Comparison of ENCODE assay signal across 22 cellular contexts in the genomic region with DNA sequence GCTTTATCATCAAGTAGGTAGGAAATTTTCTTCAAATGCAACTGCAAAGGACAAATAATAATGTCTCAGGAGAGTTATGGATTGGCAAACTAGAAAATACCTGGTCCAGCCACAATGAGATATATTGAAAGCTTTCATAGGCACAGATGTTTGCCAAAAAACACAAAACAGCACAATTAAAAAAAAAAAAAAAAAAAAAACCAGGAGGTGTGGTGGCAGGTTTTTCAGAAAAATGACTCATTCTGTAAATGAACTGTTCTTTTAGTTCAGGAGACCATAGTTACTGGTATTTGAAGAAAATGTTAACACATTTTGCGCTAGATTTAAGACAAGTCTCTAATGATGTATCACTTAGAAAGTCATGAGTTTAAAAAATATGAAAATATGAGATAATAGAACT. TPM values are rescaled to one million over a fixed set of nuclear protein-coding genes. Genes with fewer than 3 reads are reported as not detected.
DNase-seq lines count a peak whose midpoint lies in the region; ATAC-seq and TF ChIP-seq lines count a peak whose summit lies in the region.
"Had no signal": no experiment of that assay in that cellular context is flagged by ENCODE, and none has a peak within 500 bp of the region (broad histone marks: within the 10 kb centered on the region; RNA-seq: fewer than 3 reads in every experiment).

No MANE protein-coding gene starts in this region.

- 57 to 68% (median 63%) methylated on average over 1 of the region's 1 CpG for WGBS in stomach, 5 donors

- H3K9me3 Mint-ChIP-seq in activated CD4-positive, alpha-beta T cell treated with anti-CD3 and anti-CD28 coated beads, Interleukin-2, amount 10 ng/mL, durations not matched to agents 24 days and 14 days, result peaks cover 4% of the 10 kb centered on the region
- H3K9me3 Mint-ChIP-seq: CD8-positive, alpha-beta memory T cell had no signal

- H3K9me2 ChIP-seq in PC-3 (replicated peaks; ENCODE audit: low read length) (no peaks in the 10 kb centered on the region), neural cell (ENCODE audit: insufficient read depth, low read length) (no peaks in the 10 kb centered on the region)

- H3K4me1 Mint-ChIP-seq in activated CD4-positive, alpha-beta T cell treated with anti-CD3 and anti-CD28 coated beads, Interleukin-2, amount 10 ng/mL, durations not matched to agents 24 days and 14 days, result peaks cover 7% of the 10 kb centered on the region
- H3K4me1 Mint-ChIP-seq: CD14-positive monocyte; CD8-positive, alpha-beta memory T cell had no signal

- TF ChIP-seq RAD21 in neural cell (conservative IDR thresholded peaks at IDR 0.05), result no peak

- H3K27ac ChIP-seq in PC-3 (ENCODE audit: low read length) (no peak overlapping the region), neural cell (ENCODE audit: low read length) (peak overlapping the region; percentile 74), stomach (no peak overlapping the region)
- H3K27ac ChIP-seq: HL-60 had no signal

- 0 out of 2 replicates have a peak overlapping the region, but pooled peaks have one; percentile 20 for H3K4me2 ChIP-seq in PC-3 (ENCODE audit: low read length)
- peak overlapping the region; percentile 49 for H3K4me2 ChIP-seq in neural cell (ENCODE audit: low read length)

- no peak overlapping the region for H3K27ac Mint-ChIP-seq in activated CD4-positive, alpha-beta T cell treated with anti-CD3 and anti-CD28 coated beads, Interleukin-2, amount 10 ng/mL, durations not matched to agents 24 days and 14 days
- H3K27ac Mint-ChIP-seq: CD14-positive monocyte; CD8-positive, alpha-beta memory T cell had no signal

- H2AFZ ChIP-seq in PC-3 (ENCODE audit: low read length) (no peak overlapping the region), neural cell (ENCODE audit: low read depth, low read length) (no peak overlapping the region)

- POLR2A ChIA-PET in PC-3 (lab: Charles Lee; ENCODE audit: unreplicated experiment), result no interaction called here

- no peaks in the 10 kb centered on the region for H3K36me3 Mint-ChIP-seq in activated CD4-positive, alpha-beta T cell treated with anti-CD3 and anti-CD28 coated beads, Interleukin-2, amount 10 ng/mL, durations not matched to agents 24 days and 14 days (ENCODE audit: low read depth)
- H3K36me3 Mint-ChIP-seq: CD14-positive monocyte; CD8-positive, alpha-beta memory T cell had no signal

- H3K27me3 ChIP-seq in PC-3 (ENCODE audit: low read length), result no peaks in the 10 kb centered on the region
- H3K27me3 ChIP-seq in neural cell (ENCODE audit: insufficient read depth, low read depth, low read length), result no peaks in the 10 kb centered on the region
- no peaks in the 10 kb centered on the region for H3K27me3 ChIP-seq in stomach

- BruUV-seq in PC-3 (replicated peaks; lab: Mats Ljungman, UMichigan), result no TSS peak

- H3K4me1 ChIP-seq in PC-3 (ENCODE audit: insufficient read depth, low read length) (peaks cover 23% of the 10 kb centered on the region), stomach (no peaks in the 10 kb centered on the region)
- H3K4me1 ChIP-seq: BE2C had no signal

- peak; percentile 13 for DNase-seq in NCI-H146 (lab: John Stamatoyannopoulos, UW)
- DNase-seq in NCI-H146 treated with DMSO at 0.1 percent for 48 hours (lab: John Stamatoyannopoulos, UW; ENCODE audit: unreplicated experiment), result no peak
- peak; percentile 26 for DNase-seq in PC-3
- peak; percentile 42 to 54 for DNase-seq in dermis microvascular lymphatic vessel endothelial cell (ENCODE audit: low read depth in 2 of 2)
- DNase-seq in activated CD4-positive, alpha-beta T cell treated with anti-CD3 and anti-CD28 coated beads, Interleukin-2, amount 10 ng/mL, durations not matched to agents 24 days and 14 days, result no peak
- DNase-seq in HCEC 1CT, result no peak
- no peak for DNase-seq in stomach
- DNase-seq: 8988T; ACHN; BE2C; CD8-positive, alpha-beta memory T cell; DMS 273 treated with DMSO at 0.1 percent for 48 hours; DND-41; NCI-H1048; NCI-H446; NCI-H524 treated with DMSO at 0.1 percent for 48 hours; NCI-H774; Right ventricle myocardium superior; RPMI8226 had no signal

- H3K9me3 ChIP-seq in PC-3 (ENCODE audit: low read length), result no peaks in the 10 kb centered on the region
- H3K9me3 ChIP-seq in neural cell (ENCODE audit: low read length), result no peaks in the 10 kb centered on the region
- H3K9me3 ChIP-seq in stomach, result no peaks in the 10 kb centered on the region
- H3K9me3 ChIP-seq: BE2C had no signal

- TF ChIP-seq EP300 in neural cell (conservative IDR thresholded peaks at IDR 0.05; ENCODE audit: poor library complexity, severe bottlenecking) (no peak), stomach (IDR thresholded peaks at IDR 0.05) (no peak)

- CTCF ChIA-PET in PC-3 (lab: Charles Lee), result interaction anchor here (0.9 kb wide), 1 partner anchor 127 kb away, joined by 3 read pairs; no protein-coding TSS in a partner anchor

- no peaks in the 10 kb centered on the region for H4K20me1 ChIP-seq in PC-3 (ENCODE audit: low read length)
- no peaks in the 10 kb centered on the region for H4K20me1 ChIP-seq in neural cell (ENCODE audit: insufficient read depth)

- no peak for ATAC-seq in PC-3

- no peak for TF ChIP-seq POLR2A in stomach (IDR thresholded peaks at IDR 0.05)

- H3K79me2 ChIP-seq in PC-3 (ENCODE audit: low read length), result no peaks in the 10 kb centered on the region
- no peaks in the 10 kb centered on the region for H3K79me2 ChIP-seq in neural cell (replicated peaks; ENCODE audit: insufficient read depth, low read length)

- H3K4me3 ChIP-seq in PC-3 (ENCODE audit: low read length) (no peak overlapping the region), neural cell (ENCODE audit: low read length) (peak overlapping the region; percentile 60), stomach (no peak overlapping the region)

- H3K4me3 Mint-ChIP-seq in activated CD4-positive, alpha-beta T cell treated with anti-CD3 and anti-CD28 coated beads, Interleukin-2, amount 10 ng/mL, durations not matched to agents 24 days and 14 days, result no peak overlapping the region
- H3K4me3 Mint-ChIP-seq: CD8-positive, alpha-beta memory T cell had no signal

- no peak for TF ChIP-seq CTCF in PC-3 (conservative IDR thresholded peaks at IDR 0.05; ENCODE audit: low read depth, low read length)
- no peak for TF ChIP-seq CTCF in neural cell (IDR thresholded peaks at IDR 0.05; ENCODE audit: poor library complexity, severe bottlenecking)
- TF ChIP-seq CTCF in stomach (IDR thresholded peaks at IDR 0.05), result no peak

- H3F3A ChIP-seq in PC-3 (ENCODE audit: low read length, unreplicated experiment) (peaks cover 3% of the 10 kb centered on the region), neural cell (ENCODE audit: insufficient read depth, low read length, poor library complexity, severe bottlenecking) (no peaks in the 10 kb centered on the region)

- H3K9ac ChIP-seq in PC-3 (ENCODE audit: low read length) (no peak overlapping the region), neural cell (ENCODE audit: low read length) (peak overlapping the region; percentile 57)

- intact Hi-C loops in PC-3 (cut with micrococcal nuclease) (no loop called here), stomach (cut with DNase I; ENCODE audit: low total_unique reads) (no loop called here)
- intact Hi-C loops in activated CD4-positive, alpha-beta T cell treated with anti-CD3 and anti-CD28 coated beads, Interleukin-2, amount 10 ng/mL, durations not matched to agents 24 days and 14 days (cut with micrococcal nuclease), result no loop called here

- H3K36me3 ChIP-seq in PC-3 (ENCODE audit: low read depth, low read length) (no peaks in the 10 kb centered on the region), neural cell (ENCODE audit: insufficient read depth, low read length) (no peaks in the 10 kb centered on the region), stomach (no peaks in the 10 kb centered on the region)
- H3K36me3 ChIP-seq: BE2C had no signal

- H3K27me3 Mint-ChIP-seq in activated CD4-positive, alpha-beta T cell treated with anti-CD3 and anti-CD28 coated beads, Interleukin-2, amount 10 ng/mL, durations not matched to agents 24 days and 14 days, result peaks cover 5% of the 10 kb centered on the region

TF ChIP-seq in neural cell, 6 proteins besides CTCF, POLR2A, EP300 and RAD21:
- peak; percentile 33 for TF ChIP-seq POLR2AphosphoS5 (IDR thresholded peaks at IDR 0.05)
- TF ChIP-seq, protein P1, sequence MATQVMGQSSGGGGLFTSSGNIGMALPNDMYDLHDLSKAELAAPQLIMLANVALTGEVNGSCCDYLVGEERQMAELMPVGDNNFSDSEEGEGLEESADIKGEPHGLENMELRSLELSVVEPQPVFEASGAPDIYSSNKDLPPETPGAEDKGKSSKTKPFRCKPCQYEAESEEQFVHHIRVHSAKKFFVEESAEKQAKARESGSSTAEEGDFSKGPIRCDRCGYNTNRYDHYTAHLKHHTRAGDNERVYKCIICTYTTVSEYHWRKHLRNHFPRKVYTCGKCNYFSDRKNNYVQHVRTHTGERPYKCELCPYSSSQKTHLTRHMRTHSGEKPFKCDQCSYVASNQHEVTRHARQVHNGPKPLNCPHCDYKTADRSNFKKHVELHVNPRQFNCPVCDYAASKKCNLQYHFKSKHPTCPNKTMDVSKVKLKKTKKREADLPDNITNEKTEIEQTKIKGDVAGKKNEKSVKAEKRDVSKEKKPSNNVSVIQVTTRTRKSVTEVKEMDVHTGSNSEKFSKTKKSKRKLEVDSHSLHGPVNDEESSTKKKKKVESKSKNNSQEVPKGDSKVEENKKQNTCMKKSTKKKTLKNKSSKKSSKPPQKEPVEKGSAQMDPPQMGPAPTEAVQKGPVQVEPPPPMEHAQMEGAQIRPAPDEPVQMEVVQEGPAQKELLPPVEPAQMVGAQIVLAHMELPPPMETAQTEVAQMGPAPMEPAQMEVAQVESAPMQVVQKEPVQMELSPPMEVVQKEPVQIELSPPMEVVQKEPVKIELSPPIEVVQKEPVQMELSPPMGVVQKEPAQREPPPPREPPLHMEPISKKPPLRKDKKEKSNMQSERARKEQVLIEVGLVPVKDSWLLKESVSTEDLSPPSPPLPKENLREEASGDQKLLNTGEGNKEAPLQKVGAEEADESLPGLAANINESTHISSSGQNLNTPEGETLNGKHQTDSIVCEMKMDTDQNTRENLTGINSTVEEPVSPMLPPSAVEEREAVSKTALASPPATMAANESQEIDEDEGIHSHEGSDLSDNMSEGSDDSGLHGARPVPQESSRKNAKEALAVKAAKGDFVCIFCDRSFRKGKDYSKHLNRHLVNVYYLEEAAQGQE (IDR thresholded peaks at IDR 0.05; ENCODE audit: borderline replicate concordance), result no peak

RNA-seq across cellular contexts. Expression of a gene that starts 55.0 kb away (rescaled TPM):
- total RNA-seq in PC-3 (2014; rRNA removed) (5.0 and 7.8 TPM in 2 replicates), dermis microvascular lymphatic vessel endothelial cell (50.6 and 69.3 TPM in 2 replicates), stomach (10 to 100 TPM in 4 of 5 donors, 1 to 10 TPM in 1; 3.5 to 30.3 (median 20.2) TPM)
- polyA plus RNA-seq in neural cell (1.5 and 2.3 TPM in 2 replicates), stomach (1 to 10 TPM; 1.6 to 2.2 (median 1.7) TPM)
- 8.5 and 8.7 TPM in 2 replicates for polyA minus RNA-seq in neural cell
- 0.19 and 0.21 TPM in 2 replicates for total RNA-seq in activated CD4-positive, alpha-beta T cell treated with anti-CD3 and anti-CD28 coated beads, Interleukin-2, amount 10 ng/mL, durations not matched to agents 24 days and 14 days
- polyA plus RNA-seq: CD14-positive monocyte; CD8-positive, alpha-beta memory T cell had no signal

Comparison
In these comparisons a context has a peak if more than half of its experiments do, and no peak if none do; other contexts are left out.
1. DNase-seq: peak in NCI-H146 (single experiment), PC-3 (single experiment) and dermis microvascular lymphatic vessel endothelial cell (2 of 2); none in NCI-H146 treated with DMSO at 0.1 percent for 48 hours (single experiment), activated CD4-positive, alpha-beta T cell treated with anti-CD3 and anti-CD28 coated beads, Interleukin-2, amount 10 ng/mL, durations not matched to agents 24 days and 14 days (single experiment), HCEC 1CT (single experiment) and stomach (single experiment).